In genomic region chr3:105322570-105323273, GRCh38 we compare ENCODE assay signal across 14 cellular contexts. TPM values are rescaled to one million over a fixed set of nuclear protein-coding genes. Genes with fewer than 3 reads are reported as not detected.
DNase-seq lines count a peak whose midpoint lies in the region; ATAC-seq and TF ChIP-seq lines count a peak whose summit lies in the region.
"Had no signal": no experiment of that assay in that cellular context is flagged by ENCODE, and none has a peak within 500 bp of the region (broad histone marks: within the 10 kb centered on the region; RNA-seq: fewer than 3 reads in every experiment).

No MANE protein-coding gene starts in this region.

- H3K27ac ChIP-seq in heart right ventricle, result no peak overlapping the region
- H3K27ac ChIP-seq: cardiac muscle cell, gastroesophageal sphincter, stomach had no signal

- peaks cover 0 to 4% (median 0%) of the 10 kb centered on the region in 9 donors for H3K4me1 ChIP-seq in heart right ventricle
- H3K4me1 ChIP-seq: gastroesophageal sphincter, stomach had no signal

- no peak for TF ChIP-seq CTCF in heart right ventricle (IDR thresholded peaks at IDR 0.05)

- H3K4me3 ChIP-seq in heart right ventricle, result no peak overlapping the region
- H3K4me3 ChIP-seq: cardiac muscle cell, gastroesophageal sphincter, smooth muscle cell, stomach had no signal

- ATAC-seq in GM19043 (IDR thresholded peaks at IDR 0.05; ENCODE audit: low read depth, unreplicated experiment) (peak; percentile 91), HG02642 (IDR thresholded peaks at IDR 0.05; ENCODE audit: poor library complexity, unreplicated experiment) (peak; percentile 96), HG03520 (IDR thresholded peaks at IDR 0.05; ENCODE audit: unreplicated experiment) (peak; percentile 91), heart right ventricle (no peak)
- ATAC-seq: gastroesophageal sphincter, Right ventricle myocardium inferior had no signal

- peaks cover 0 to 15% (median 0%) of the 10 kb centered on the region in 11 donors for H3K9me3 ChIP-seq in heart right ventricle
- H3K9me3 ChIP-seq: stomach had no signal

- H3K36me3 ChIP-seq in heart right ventricle, result no peaks in the 10 kb centered on the region
- H3K36me3 ChIP-seq: cardiac muscle cell, gastroesophageal sphincter, stomach had no signal

- intact Hi-C loops in heart right ventricle (cut with DNase I), result no loop called here

- no peaks in the 10 kb centered on the region for H3K27me3 ChIP-seq in heart right ventricle
- H3K27me3 ChIP-seq: cardiac muscle cell, gastroesophageal sphincter, stomach had no signal

- DNase-seq in EL (peak; percentile 4), NCI-H1694 treated with DMSO at 0.1 percent for 48 hours (lab: John Stamatoyannopoulos, UW) (no peak), heart right ventricle (no peak), HT-29 (ENCODE audit: low spot score) (no peak), NCI-H510A treated with DMSO at 0.1 percent for 48 hours (lab: John Stamatoyannopoulos, UW) (no peak)
- DNase-seq: midbrain, stomach had no signal

- WGBS in heart right ventricle, 2 donors, result 78 to 87% methylated on average over 3 of the region's 3 CpGs

RNA-seq across cellular contexts. Expression of gene ALCAM, which starts 44.0 kb away (rescaled TPM):
- total RNA-seq in heart right ventricle, result 10 to 100 TPM in 2 of 10 donors, 1 to 10 TPM in 8; 1.8 to 23.9 (median 3.6) TPM
- polyA plus RNA-seq in heart right ventricle, result 1 to 10 TPM; 1.3 to 4.3 TPM
- 4.6 and 5.5 TPM in 2 replicates for total RNA-seq in HT-29 (2014; rRNA removed; shearing (Covaris generic))

Comparison
In these comparisons a context has a peak if more than half of its experiments do, and no peak if none do; other contexts are left out.
1. ATAC-seq: peak in GM19043 (single experiment), HG02642 (single experiment) and HG03520 (single experiment); none in heart right ventricle (0 of 8).